Comparison of ENCODE assay signal across 1 cellular context in the genomic region with DNA sequence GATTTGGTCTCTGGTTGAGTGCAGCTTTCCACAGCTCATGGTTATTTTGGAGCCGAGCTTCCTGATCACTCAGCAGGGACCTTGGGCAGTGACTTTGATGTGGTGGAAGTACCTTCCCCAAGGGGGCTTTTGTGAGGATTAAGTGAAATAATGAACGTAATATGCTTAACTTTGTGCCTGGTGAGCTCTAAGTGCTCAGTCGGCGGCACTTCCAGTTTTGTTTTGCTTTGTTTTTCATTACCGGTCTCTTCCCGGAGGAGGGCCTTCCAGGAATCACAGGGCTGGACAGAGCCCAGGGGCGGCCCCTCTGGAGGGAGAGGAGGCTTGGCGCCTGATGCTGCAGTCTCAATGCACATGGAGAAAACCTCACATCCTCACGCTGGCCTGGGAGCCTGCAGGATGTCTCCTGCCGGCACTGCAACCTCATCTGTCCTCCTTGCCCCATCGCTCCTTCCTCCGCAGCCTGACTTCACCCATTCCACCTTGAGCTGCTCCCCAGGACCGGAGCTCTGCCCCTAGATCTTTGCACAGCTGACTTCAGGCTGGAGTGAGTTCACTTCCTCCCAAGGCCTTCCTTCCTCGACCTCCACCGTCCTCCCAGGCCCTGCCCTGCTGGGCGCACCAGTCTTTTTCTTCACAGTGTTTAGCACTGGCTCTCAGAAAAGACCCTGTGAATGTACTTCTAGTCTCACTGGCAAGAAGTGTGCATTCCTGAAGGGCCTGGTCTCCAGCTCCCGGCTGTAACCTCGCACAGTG.
TF ChIP-seq lines count a peak whose summit lies in the region.

No MANE protein-coding gene starts in this region.

TF ChIP-seq in A549, 52 proteins besides CTCF, POLR2A, EP300 and RAD21 (continued from another document):
- no peak for TF ChIP-seq CHD2 (IDR thresholded peaks at IDR 0.05; ENCODE audit: low read length, partially characterized antibody)
- TF ChIP-seq HMGXB4 (CRISPR knock-in tag; IDR thresholded peaks at IDR 0.05; ENCODE audit: borderline replicate concordance): no peak
- no peak for TF ChIP-seq EHMT2 (IDR thresholded peaks at IDR 0.05; ENCODE audit: low read depth)
